ENCODE assay signal across 16 cellular contexts in genomic region chr6:11947063-11947462, GRCh38.
DNase-seq lines count a peak whose midpoint lies in the region; ATAC-seq and TF ChIP-seq lines count a peak whose summit lies in the region.
"Had no signal": no experiment of that assay in that cellular context is flagged by ENCODE, and none has a peak within 500 bp of the region (broad histone marks: within the 10 kb centered on the region; RNA-seq: fewer than 3 reads in every experiment).

No MANE protein-coding gene starts in this region.

- intact Hi-C loops in CD8-positive, alpha-beta T cell (cut with DNase I, micrococcal nuclease) = no loop called here

- no peak overlapping the region for H2BK5ac ChIP-seq in mesendoderm (ENCODE audit: low read length)

- no peaks in the 10 kb centered on the region for H3K27me3 Mint-ChIP-seq in CD8-positive, alpha-beta T cell (ENCODE audit: low read depth)
- H3K27me3 Mint-ChIP-seq: activated naive CD8-positive, alpha-beta T cell treated with anti-CD3 and anti-CD28 coated beads, Interleukin-2, amount 10 ng/mL, durations not matched to agents 7 days and 5 days; CD4-positive, alpha-beta T cell; T-cell had no signal

- H3K79me2 ChIP-seq in mesendoderm (ENCODE audit: control insufficient read depth, insufficient read depth, low read length) = no peaks in the 10 kb centered on the region

- CTCF ChIA-PET in CD8-positive, alpha-beta T cell (lab: Charles Lee) = no interaction called here

- H4K5ac ChIP-seq in mesendoderm (ENCODE audit: low read length) = no peak overlapping the region

- H3K27ac Mint-ChIP-seq in CD8-positive, alpha-beta T cell = no peak overlapping the region
- H3K27ac Mint-ChIP-seq: activated naive CD8-positive, alpha-beta T cell treated with anti-CD3 and anti-CD28 coated beads, Interleukin-2, amount 10 ng/mL, durations not matched to agents 7 days and 5 days; CD4-positive, alpha-beta T cell; T-cell had no signal

- no peaks in the 10 kb centered on the region for H3K9me3 ChIP-seq in CD8-positive, alpha-beta T cell (ENCODE audit: low read length)
- H3K9me3 ChIP-seq: prostate gland, suprapubic skin had no signal

- in situ Hi-C loops in ACHN (cut with HindIII; ENCODE audit: low pct_ligation_motif_present, low pct_unique_long_range_greater_than_20kb, low sequenced_read_pairs) = no loop called here

- no peaks in the 10 kb centered on the region for H3K9me3 Mint-ChIP-seq in CD8-positive, alpha-beta T cell
- H3K9me3 Mint-ChIP-seq: CD4-positive, alpha-beta T cell; central memory CD8-positive, alpha-beta T cell; T-cell had no signal

- no peak overlapping the region for H3K27ac ChIP-seq in CD8-positive, alpha-beta T cell (ENCODE audit: low read depth, low read length)
- H3K27ac ChIP-seq in mesendoderm (ENCODE audit: low read depth, low read length) = no peak overlapping the region
- H3K27ac ChIP-seq: prostate gland, suprapubic skin had no signal

- no peak overlapping the region for H4K8ac ChIP-seq in mesendoderm (ENCODE audit: low read depth, low read length)

- H3K27me3 ChIP-seq in CD8-positive, alpha-beta T cell (ENCODE audit: insufficient read depth, low read length) = no peaks in the 10 kb centered on the region
- no peaks in the 10 kb centered on the region for H3K27me3 ChIP-seq in mesendoderm (ENCODE audit: insufficient read depth, low read length, poor library complexity)
- H3K27me3 ChIP-seq: suprapubic skin had no signal

- H3K36me3 ChIP-seq in CD8-positive, alpha-beta T cell (ENCODE audit: insufficient read depth, low read length) = no peaks in the 10 kb centered on the region
- H3K36me3 ChIP-seq in mesendoderm (ENCODE audit: control insufficient read depth, insufficient read depth, low read length) = no peaks in the 10 kb centered on the region
- H3K36me3 ChIP-seq: prostate gland, suprapubic skin had no signal

- no peak overlapping the region for H3K56ac ChIP-seq in mesendoderm (ENCODE audit: low read length)

- H3K4me1 Mint-ChIP-seq in CD8-positive, alpha-beta T cell (ENCODE audit: low read depth) = no peaks in the 10 kb centered on the region
- H3K4me1 Mint-ChIP-seq: central memory CD8-positive, alpha-beta T cell had no signal

- H3K18ac ChIP-seq in mesendoderm (ENCODE audit: low read length) = no peak overlapping the region

- H2BK120ac ChIP-seq in mesendoderm (ENCODE audit: low read depth, low read length) = no peak overlapping the region

- no CpG with 5 or more reads among the region's 2 CpGs for WGBS in mesendoderm (ENCODE audit: extremely low coverage, insufficient coverage, low lambda C conversion rate)

- no peak overlapping the region for H3K4me3 ChIP-seq in CD8-positive, alpha-beta T cell (ENCODE audit: low read depth, low read length)
- H3K4me3 ChIP-seq in Jurkat, Clone E6-1 (ENCODE audit: low read length) = no peak overlapping the region
- no peak overlapping the region for H3K4me3 ChIP-seq in mesendoderm (ENCODE audit: low read length)
- H3K4me3 ChIP-seq: prostate gland, suprapubic skin had no signal

- H2AK5ac ChIP-seq in mesendoderm (ENCODE audit: low read length) = no peak overlapping the region

- H3K79me1 ChIP-seq in mesendoderm (ENCODE audit: low read length) = no peaks in the 10 kb centered on the region

- H3K23ac ChIP-seq in mesendoderm (ENCODE audit: low read length) = no peak overlapping the region

- no peak overlapping the region for H3K4ac ChIP-seq in mesendoderm (ENCODE audit: low read depth, low read length)

- POLR2A ChIA-PET in CD8-positive, alpha-beta T cell (lab: Charles Lee) = no interaction called here

- peak; percentile 54 for ATAC-seq in CD8-positive, alpha-beta T cell

- DNase-seq in CD8-positive, alpha-beta T cell = no peak
- peak; percentile 10 for DNase-seq in Jurkat, Clone E6-1 (ENCODE audit: low read depth, low spot score)
- DNase-seq in cerebellar cortex (ENCODE audit: low spot score) (peak; percentile 14), mesendoderm (peak; percentile 47), ACHN (no peak)
- no peak for DNase-seq in activated T-cell treated with anti-CD3 and anti-CD28 coated beads, Interleukin-2, amount 50 U/mL, for 1 hour
- no peak for DNase-seq in activated CD4-positive, alpha-beta T cell treated with anti-CD3 and anti-CD28 coated beads for 48 hours
- DNase-seq: activated naive CD8-positive, alpha-beta T cell treated with anti-CD3 and anti-CD28 coated beads, Interleukin-2, amount 10 ng/mL, durations not matched to agents 7 days and 5 days; activated T-cell treated with anti-CD3 and anti-CD28 coated beads for 4 hours; CD4-positive, alpha-beta T cell; head of caudate nucleus; NCI-H1105 treated with DMSO at 0.1 percent for 48 hours; T-cell had no signal

- no peaks in the 10 kb centered on the region for H3K36me3 Mint-ChIP-seq in CD8-positive, alpha-beta T cell
- H3K36me3 Mint-ChIP-seq: activated naive CD8-positive, alpha-beta T cell treated with anti-CD3 and anti-CD28 coated beads, Interleukin-2, amount 10 ng/mL, durations not matched to agents 7 days and 5 days; T-cell had no signal

- no peaks in the 10 kb centered on the region for H3K4me1 ChIP-seq in CD8-positive, alpha-beta T cell (ENCODE audit: insufficient read depth, low read length)
- H3K4me1 ChIP-seq in mesendoderm (ENCODE audit: control insufficient read depth, low read depth, low read length) = no peaks in the 10 kb centered on the region
- H3K4me1 ChIP-seq: prostate gland had no signal

- no peak overlapping the region for H2BK15ac ChIP-seq in mesendoderm (replicated peaks; ENCODE audit: low read depth)

- H3K4me3 Mint-ChIP-seq in CD8-positive, alpha-beta T cell = no peak overlapping the region
- H3K4me3 Mint-ChIP-seq: activated naive CD8-positive, alpha-beta T cell treated with anti-CD3 and anti-CD28 coated beads, Interleukin-2, amount 10 ng/mL, durations not matched to agents 7 days and 5 days; CD4-positive, alpha-beta T cell; central memory CD8-positive, alpha-beta T cell; T-cell had no signal

- H3K4me2 ChIP-seq in mesendoderm (ENCODE audit: low read length) = no peak overlapping the region

- H3K9ac ChIP-seq in mesendoderm (ENCODE audit: low read length) = no peak overlapping the region

- TF ChIP-seq CTCF in CD8-positive, alpha-beta T cell (IDR thresholded peaks at IDR 0.05) = peak; percentile 40

Comparison
In these comparisons a context has a peak if more than half of its experiments do, and no peak if none do; other contexts are left out.
1. DNase-seq: peak in Jurkat, Clone E6-1 (single experiment), cerebellar cortex (single experiment) and mesendoderm (single experiment); none in CD8-positive, alpha-beta T cell (0 of 7), activated T-cell treated with anti-CD3 and anti-CD28 coated beads, Interleukin-2, amount 50 U/mL, for 1 hour (single experiment), ACHN (single experiment) and activated CD4-positive, alpha-beta T cell treated with anti-CD3 and anti-CD28 coated beads for 48 hours (single experiment).